17 cellular contexts compared by ENCODE assay signal in genomic region chr17:68516732-68517131, GRCh38. TPM values are rescaled to one million over a fixed set of nuclear protein-coding genes. Genes with fewer than 3 reads are reported as not detected.
DNase-seq lines count a peak whose midpoint lies in the region; ATAC-seq and TF ChIP-seq lines count a peak whose summit lies in the region.
"Had no signal": no experiment of that assay in that cellular context is flagged by ENCODE, and none has a peak within 500 bp of the region (broad histone marks: within the 10 kb centered on the region; RNA-seq: fewer than 3 reads in every experiment).

No MANE protein-coding gene starts in this region.

- H3K4me1 ChIP-seq in fibroblast of lung (ENCODE audit: control insufficient read depth, extremely low read depth, insufficient read depth, low read length) (peaks cover 3% of the 10 kb centered on the region), psoas muscle (peaks cover 48% of the 10 kb centered on the region)
- H3K4me1 ChIP-seq in CD8-positive, alpha-beta T cell (ENCODE audit: insufficient read depth, low read length): peaks cover 17% of the 10 kb centered on the region

- ATAC-seq in natural killer cell (no peak), psoas muscle (peak; percentile 30 to 52 (median 42))
- no peak for ATAC-seq in natural killer cell treated with Interleukin-12 subunit alpha and Interleukin-12 subunit beta and Interleukin-15 and Interleukin-18, amount 100 ng/mL, for 72 hours
- ATAC-seq in CD8-positive, alpha-beta T cell: no peak
- ATAC-seq: PC-3 had no signal

- peaks cover 2% of the 10 kb centered on the region for H4K20me1 ChIP-seq in fibroblast of lung (ENCODE audit: control insufficient read depth, extremely low read depth, insufficient read depth, low read length)

- peaks cover 25% of the 10 kb centered on the region for H3K36me3 Mint-ChIP-seq in natural killer cell
- peaks cover 36% of the 10 kb centered on the region for H3K36me3 Mint-ChIP-seq in natural killer cell treated with Interleukin-12 subunit alpha and Interleukin-12 subunit beta and Interleukin-15 and Interleukin-18, amount 100 ng/mL, for 72 hours
- H3K36me3 Mint-ChIP-seq in CD8-positive, alpha-beta T cell: peaks cover 59% of the 10 kb centered on the region

- intact Hi-C loops in natural killer cell (cut with micrococcal nuclease) (no loop called here), psoas muscle (cut with DNase I) (no loop called here)
- intact Hi-C loops in CD8-positive, alpha-beta T cell (cut with DNase I, micrococcal nuclease): loop anchor here (10.0 kb wide), 2 partner anchors 808 to 898 kb away; partner anchors contain the start of genes ABCA5 (in 1 of the 2) and MAP2K6 (in 1 of the 2)

- H2AFZ ChIP-seq in fibroblast of lung (ENCODE audit: low read length): no peak overlapping the region

- no peak overlapping the region for H3K4me3 Mint-ChIP-seq in natural killer cell
- H3K4me3 Mint-ChIP-seq in natural killer cell treated with Interleukin-12 subunit alpha and Interleukin-12 subunit beta and Interleukin-15 and Interleukin-18, amount 100 ng/mL, for 72 hours: no peak overlapping the region
- H3K4me3 Mint-ChIP-seq in CD8-positive, alpha-beta T cell: no peak overlapping the region

- H3K27ac ChIP-seq in fibroblast of lung (ENCODE audit: insufficient read depth, low read length) (peak overlapping the region; percentile 9), psoas muscle (peak overlapping the region; percentile 98)
- H3K27ac ChIP-seq in CD8-positive, alpha-beta T cell (ENCODE audit: low read depth, low read length): no peak overlapping the region

- H3K4me3 ChIP-seq in fibroblast of lung (replicated peaks in 1 of 4; ENCODE audit: control extremely low read depth in 1 of 4, insufficient read depth in 1 of 4, low read depth in 3 of 4, low read length in 4 of 4): no peak overlapping the region
- peak overlapping the region; percentile 90 for H3K4me3 ChIP-seq in psoas muscle
- H3K4me3 ChIP-seq in CD8-positive, alpha-beta T cell (ENCODE audit: low read depth, low read length): no peak overlapping the region

- 16 to 39% (median 24%) methylated on average over 1 of the region's 1 CpG for WGBS in psoas muscle, 3 donors

- DNase-seq in natural killer cell (no peak), fibroblast of lung (ENCODE audit: low read depth in 2 of 2) (no peak), psoas muscle (no peak), NCI-H1105 (lab: John Stamatoyannopoulos, UW) (no peak), SKM-1 (lab: John Stamatoyannopoulos, UW; ENCODE audit: unreplicated experiment) (no peak)
- DNase-seq in natural killer cell treated with Interleukin-12 subunit alpha and Interleukin-12 subunit beta and Interleukin-15 and Interleukin-18, amount 100 ng/mL, for 72 hours (ENCODE audit: low spot score): no peak
- DNase-seq in CD8-positive, alpha-beta T cell: no peak
- DNase-seq: ACHN; Calu3; CD4-positive, CD25-positive, alpha-beta regulatory T cell; DMS79 treated with DMSO at 0.1 percent for 48 hours; HCEC 1CT; Kasumi-1; NCI-H1417 treated with DMSO at 0.1 percent for 48 hours; NCI-H2029 treated with DMSO at 0.1 percent for 48 hours; NCI-H69 had no signal

- POLR2A ChIA-PET in CD8-positive, alpha-beta T cell (lab: Charles Lee): no interaction called here

- TF ChIP-seq CTCF in natural killer cell (IDR thresholded peaks at IDR 0.05): no peak
- no peak for TF ChIP-seq CTCF in fibroblast of lung (conservative IDR thresholded peaks at IDR 0.05 in 1 of 2, IDR thresholded peaks at IDR 0.05 in 1 of 2; ENCODE audit: low read depth in 1 of 2, low read length in 2 of 2)
- no peak for TF ChIP-seq CTCF in psoas muscle (IDR thresholded peaks at IDR 0.05)
- TF ChIP-seq CTCF in CD8-positive, alpha-beta T cell (IDR thresholded peaks at IDR 0.05): no peak

- H3K9me3 Mint-ChIP-seq in natural killer cell: no peaks in the 10 kb centered on the region
- H3K9me3 Mint-ChIP-seq in natural killer cell treated with Interleukin-12 subunit alpha and Interleukin-12 subunit beta and Interleukin-15 and Interleukin-18, amount 100 ng/mL, for 72 hours: no peaks in the 10 kb centered on the region
- H3K9me3 Mint-ChIP-seq in CD8-positive, alpha-beta T cell: no peaks in the 10 kb centered on the region
- H3K9me3 Mint-ChIP-seq: CD4-positive, CD25-positive, alpha-beta regulatory T cell had no signal

- CTCF ChIA-PET in CD8-positive, alpha-beta T cell (lab: Charles Lee): no interaction called here

- no peak overlapping the region for H3K9ac ChIP-seq in fibroblast of lung (ENCODE audit: insufficient read depth, low read length)

- H3K27me3 ChIP-seq in fibroblast of lung (ENCODE audit: control insufficient read depth, insufficient read depth, low read length): no peaks in the 10 kb centered on the region
- no peaks in the 10 kb centered on the region for H3K27me3 ChIP-seq in psoas muscle (ENCODE audit: insufficient read depth in 3 of 3, low read length in 2 of 3)
- H3K27me3 ChIP-seq in CD8-positive, alpha-beta T cell (ENCODE audit: insufficient read depth, low read length): no peaks in the 10 kb centered on the region

- no peaks in the 10 kb centered on the region for H3K27me3 Mint-ChIP-seq in natural killer cell (ENCODE audit: low read depth in 2 of 2)
- no peaks in the 10 kb centered on the region for H3K27me3 Mint-ChIP-seq in natural killer cell treated with Interleukin-12 subunit alpha and Interleukin-12 subunit beta and Interleukin-15 and Interleukin-18, amount 100 ng/mL, for 72 hours
- no peaks in the 10 kb centered on the region for H3K27me3 Mint-ChIP-seq in CD8-positive, alpha-beta T cell (ENCODE audit: low read depth)

- H3K4me1 Mint-ChIP-seq in natural killer cell: peaks cover 68% of the 10 kb centered on the region in 2 donors
- H3K4me1 Mint-ChIP-seq in natural killer cell treated with Interleukin-12 subunit alpha and Interleukin-12 subunit beta and Interleukin-15 and Interleukin-18, amount 100 ng/mL, for 72 hours (ENCODE audit: low read depth in 2 of 2): peaks cover 57 to 65% of the 10 kb centered on the region in 2 donors
- H3K4me1 Mint-ChIP-seq in CD8-positive, alpha-beta T cell (ENCODE audit: low read depth): peaks cover 68% of the 10 kb centered on the region

- peaks cover 82% of the 10 kb centered on the region for H3K79me2 ChIP-seq in fibroblast of lung (ENCODE audit: control insufficient read depth, insufficient read depth, low read length)

- H3K27ac Mint-ChIP-seq in natural killer cell: peak overlapping the region; percentile 73 to 98
- no peak overlapping the region for H3K27ac Mint-ChIP-seq in natural killer cell treated with Interleukin-12 subunit alpha and Interleukin-12 subunit beta and Interleukin-15 and Interleukin-18, amount 100 ng/mL, for 72 hours
- no peak overlapping the region for H3K27ac Mint-ChIP-seq in CD8-positive, alpha-beta T cell

- peaks cover 7% of the 10 kb centered on the region for H3K36me3 ChIP-seq in fibroblast of lung (ENCODE audit: control insufficient read depth, insufficient read depth, low read length)
- H3K36me3 ChIP-seq in psoas muscle (ENCODE audit: insufficient read depth in 1 of 2, low read depth in 1 of 2): peaks cover 17 to 77% of the 10 kb centered on the region in 2 donors
- H3K36me3 ChIP-seq in CD8-positive, alpha-beta T cell (ENCODE audit: insufficient read depth, low read length): peaks cover 7% of the 10 kb centered on the region

- no peaks in the 10 kb centered on the region for H3K9me3 ChIP-seq in fibroblast of lung (ENCODE audit: control insufficient read depth, insufficient read depth, low read depth, low read length)
- H3K9me3 ChIP-seq in psoas muscle: no peaks in the 10 kb centered on the region
- no peaks in the 10 kb centered on the region for H3K9me3 ChIP-seq in CD8-positive, alpha-beta T cell (ENCODE audit: low read length)

- no peak overlapping the region for H3K4me2 ChIP-seq in fibroblast of lung (ENCODE audit: extremely low read depth, insufficient read depth, low read length)

RNA-seq across cellular contexts. Expression of gene PRKAR1A, which starts 4.5 kb away (rescaled TPM):
- 100 to 1,000 TPM; 215 to 267 (median 234) TPM for total RNA-seq in natural killer cell
- total RNA-seq in natural killer cell treated with Interleukin-12 subunit alpha and Interleukin-12 subunit beta and Interleukin-15 and Interleukin-18, amount 100 ng/mL, for 72 hours: 100 to 1,000 TPM; 154 to 230 TPM
- total RNA-seq in fibroblast of lung: 248 and 290 TPM in 2 replicates
- polyA plus RNA-seq in fibroblast of lung: 266 and 285 TPM in 2 replicates
- polyA plus RNA-seq in fibroblast of lung (2012): 183 and 190 TPM in 2 replicates
- polyA minus RNA-seq in fibroblast of lung (ENCODE audit: low replicate concordance): 206 and 288 TPM in 2 replicates
- total RNA-seq in psoas muscle: 1,000 to 10,000 TPM in 1 of 4 donors, 100 to 1,000 TPM in 3; 304 to 2,295 (median 488) TPM
- 100 to 1,000 TPM; 145 to 386 (median 171) TPM for polyA plus RNA-seq in psoas muscle
- total RNA-seq in CD8-positive, alpha-beta T cell: 10 to 100 TPM; 61.2 to 63.5 TPM

RNA-seq across cellular contexts. Expression of gene WIPI1, which starts 59.4 kb away (rescaled TPM):
- 10 to 100 TPM; 29.0 to 41.4 (median 32.0) TPM for total RNA-seq in natural killer cell
- total RNA-seq in natural killer cell treated with Interleukin-12 subunit alpha and Interleukin-12 subunit beta and Interleukin-15 and Interleukin-18, amount 100 ng/mL, for 72 hours: 10 to 100 TPM; 26.5 to 39.1 TPM
- 159 and 251 TPM in 2 replicates for total RNA-seq in fibroblast of lung
- 158 and 167 TPM in 2 replicates for polyA plus RNA-seq in fibroblast of lung
- 99.0 and 100 TPM in 2 replicates for polyA plus RNA-seq in fibroblast of lung (2012)
- polyA minus RNA-seq in fibroblast of lung (ENCODE audit: low replicate concordance): 90.3 and 100 TPM in 2 replicates
- 100 to 1,000 TPM in 2 of 4 donors, 10 to 100 TPM in 2; 80.3 to 197 (median 117) TPM for total RNA-seq in psoas muscle
- polyA plus RNA-seq in psoas muscle: 100 to 1,000 TPM; 128 to 152 (median 136) TPM
- 1 to 10 TPM; 2.4 to 2.5 TPM for total RNA-seq in CD8-positive, alpha-beta T cell

Comparison
In these comparisons a context has a peak if more than half of its experiments do, and no peak if none do; other contexts are left out.
1. H3K27ac Mint-ChIP-seq: peak in natural killer cell (2 of 2); none in natural killer cell treated with Interleukin-12 subunit alpha and Interleukin-12 subunit beta and Interleukin-15 and Interleukin-18, amount 100 ng/mL, for 72 hours (0 of 2) and CD8-positive, alpha-beta T cell (single experiment).
2. ATAC-seq: peak in psoas muscle (4 of 4); none in natural killer cell (0 of 3), natural killer cell treated with Interleukin-12 subunit alpha and Interleukin-12 subunit beta and Interleukin-15 and Interleukin-18, amount 100 ng/mL, for 72 hours (0 of 2) and CD8-positive, alpha-beta T cell (single experiment).
3. RNA of gene WIPI1, which starts 59.4 kb away (total RNA-seq): 159 to 251 TPM in fibroblast of lung, 80.3 to 197 TPM in psoas muscle, 26.5 to 39.1 TPM in natural killer cell treated with Interleukin-12 subunit alpha and Interleukin-12 subunit beta and Interleukin-15 and Interleukin-18, amount 100 ng/mL, for 72 hours and 29.0 to 41.4 TPM in natural killer cell; 2.4 to 2.5 TPM in CD8-positive, alpha-beta T cell; every median in the first group is over 4 times any median in the second.
4. intact Hi-C loops: an anchor here in CD8-positive, alpha-beta T cell (10.0 kb wide); none called in natural killer cell and psoas muscle.